Comparison of ENCODE assay signal across 28 cellular contexts in genomic region chr11:100949443-100949842, GRCh38.
"Had no signal": no experiment of that assay in that cellular context is flagged by ENCODE, and none has a peak within 500 bp of the region (broad histone marks: within the 10 kb centered on the region; RNA-seq: fewer than 3 reads in every experiment).

No MANE protein-coding gene starts in this region.

- H3K4me1 ChIP-seq: adrenal gland, SJCRH30 had no signal

- H3K36me3 ChIP-seq: adrenal gland had no signal

- FAIRE-seq: bronchial epithelial cell had no signal

- H3K4me3 ChIP-seq: adrenal gland, SJCRH30, SK-N-MC had no signal

- H3K9me3 ChIP-seq: adrenal gland, SJCRH30 had no signal

- DNase-seq: activated B cell treated with CpG ODN at 0.5 μM for 24 hours; activated CD4-positive, alpha-beta memory T cell treated with anti-CD3 and anti-CD28 coated beads for 36 hours; activated CD4-positive, alpha-beta T cell treated with anti-CD3 and anti-CD28 coated beads for 4 hours; activated CD4-positive, alpha-beta T cell treated with anti-CD3 and anti-CD28 coated beads, Interleukin-2, amount 50 U/mL, for 1 hour; activated CD4-positive, CD25-positive, alpha-beta regulatory T cell treated with anti-CD3 and anti-CD28 coated beads, Interleukin-2, amount 50 U/mL, for 72 hours; activated CD8-positive, alpha-beta memory T cell treated with anti-CD3 and anti-CD28 coated beads, Interleukin-2, amount 50 U/mL, for 4 hours; activated gamma-delta T cell treated with Interleukin-2 at 50 U/mL for 16 hours; activated naive CD4-positive, alpha-beta T cell treated with anti-CD3 and anti-CD28 coated beads for 36 hours; activated T-cell treated with anti-CD3 and anti-CD28 coated beads for 4 hours; activated T-cell treated with anti-CD3 and anti-CD28 coated beads, Interleukin-2, amount 50 U/mL, for 4 hours; adrenal gland; anterior cingulate cortex; caudate nucleus; cerebellar nuclear complex; NCI-H1092 treated with DMSO at 0.1 percent for 48 hours; NCI-H146; NCI-H187; NCI-H2029 treated with DMSO at 0.1 percent for 48 hours; NCI-H2107; NCI-H2171; NCI-H510A; NCI-H526; NCI-H748 treated with DMSO at 0.1 percent for 48 hours; SHP77; SJCRH30 had no signal

- H3K27me3 ChIP-seq: adrenal gland, SJCRH30 had no signal

- H3K27ac ChIP-seq: adrenal gland, SJCRH30, SK-N-MC, VCaP had no signal
